13 cellular contexts compared by ENCODE assay signal in the genomic region with DNA sequence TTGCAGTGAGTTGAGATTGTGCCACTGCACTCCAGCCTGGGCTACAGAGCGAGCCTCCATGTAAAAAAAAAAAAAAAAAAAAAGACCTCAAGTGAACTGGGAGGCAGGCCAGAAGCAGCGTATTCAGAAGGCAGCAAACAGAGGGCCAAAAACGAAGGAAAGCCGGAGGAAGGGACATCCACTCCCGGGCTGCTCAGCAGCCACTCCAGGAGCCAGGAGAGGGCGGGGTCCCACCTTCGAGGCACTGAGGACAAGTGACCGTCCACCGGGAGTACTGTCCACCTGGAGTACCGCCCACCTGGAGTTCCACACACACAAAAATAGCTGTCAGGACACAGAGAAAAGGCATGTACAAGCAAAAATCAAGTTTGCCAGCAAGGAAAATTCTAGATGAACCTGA. TPM values are rescaled to one million over a fixed set of nuclear protein-coding genes. Genes with fewer than 3 reads are reported as not detected.
DNase-seq lines count a peak whose midpoint lies in the region; ATAC-seq and TF ChIP-seq lines count a peak whose summit lies in the region.
"Had no signal": no experiment of that assay in that cellular context is flagged by ENCODE, and none has a peak within 500 bp of the region (broad histone marks: within the 10 kb centered on the region; RNA-seq: fewer than 3 reads in every experiment).

No MANE protein-coding gene starts in this region.

- peaks cover 14% of the 10 kb centered on the region for H3K36me3 Mint-ChIP-seq in effector memory CD8-positive, alpha-beta T cell (ENCODE audit: insufficient read depth)

- DNase-seq in astrocyte of the hippocampus (ENCODE audit: low read depth, low spot score) = peak; percentile 37
- DNase-seq in left ventricle myocardium inferior = no peak
- DNase-seq in prostate gland (ENCODE audit: low spot score) = peak; percentile 58
- DNase-seq in GM19240 (ENCODE audit: insufficient read length, low spot score) = no peak
- no peak for DNase-seq in activated CD4-positive, alpha-beta T cell treated with anti-CD3 and anti-CD28 coated beads for 48 hours
- DNase-seq in effector memory CD8-positive, alpha-beta T cell = no peak
- DNase-seq: brain microvascular endothelial cell, IMR-90, NCI-H2029 treated with DMSO at 0.1 percent for 48 hours, OCI-M1 had no signal

- WGBS in prostate gland = 25% methylated on average over 10 of the region's 10 CpGs

- H3K9me3 ChIP-seq in left ventricle myocardium inferior (replicated peaks) (no peaks in the 10 kb centered on the region), prostate gland (no peaks in the 10 kb centered on the region)

- H3K27me3 ChIP-seq in left ventricle myocardium inferior (ENCODE audit: low read depth) (no peaks in the 10 kb centered on the region), prostate gland (replicated peaks; ENCODE audit: insufficient read depth) (no peaks in the 10 kb centered on the region)
- H3K27me3 ChIP-seq: brain microvascular endothelial cell had no signal

- TF ChIP-seq CTCF in C4-2B (conservative IDR thresholded peaks at IDR 0.05) = no peak
- TF ChIP-seq CTCF in left ventricle myocardium inferior (IDR thresholded peaks at IDR 0.05; ENCODE audit: borderline replicate concordance) = no peak
- TF ChIP-seq CTCF in prostate gland (IDR thresholded peaks at IDR 0.05) = no peak

- no peak overlapping the region for H3K4me3 Mint-ChIP-seq in effector memory CD8-positive, alpha-beta T cell
- H3K4me3 Mint-ChIP-seq: stimulated activated effector memory CD8-positive, alpha-beta T cell treated with anti-CD3 and anti-CD28 coated beads, Interleukin-12 subunit alpha, Interleukin-12 subunit beta, amount 100 ng/mL, for 72 hours had no signal

- H3K9me3 Mint-ChIP-seq in effector memory CD8-positive, alpha-beta T cell = no peaks in the 10 kb centered on the region
- H3K9me3 Mint-ChIP-seq: stimulated activated effector memory CD8-positive, alpha-beta T cell treated with anti-CD3 and anti-CD28 coated beads, Interleukin-12 subunit alpha, Interleukin-12 subunit beta, amount 100 ng/mL, for 72 hours had no signal

- peak overlapping the region; percentile 65 for H3K27ac ChIP-seq in C4-2B
- H3K27ac ChIP-seq in left ventricle myocardium inferior (replicated peaks) = peak overlapping the region; percentile 23
- H3K27ac ChIP-seq in prostate gland = peak overlapping the region; percentile 69
- H3K27ac ChIP-seq: brain microvascular endothelial cell had no signal

- ATAC-seq in effector memory CD8-positive, alpha-beta T cell (replicated peaks) = no peak
- ATAC-seq in HG03045 (IDR thresholded peaks at IDR 0.05; ENCODE audit: unreplicated experiment) = no peak

- H3K4me3 ChIP-seq in left ventricle myocardium inferior (no peak overlapping the region), prostate gland (no peak overlapping the region)

- H3K36me3 ChIP-seq in left ventricle myocardium inferior (peaks cover 7% of the 10 kb centered on the region), prostate gland (no peaks in the 10 kb centered on the region)
- H3K36me3 ChIP-seq: brain microvascular endothelial cell had no signal

- intact Hi-C loops in left ventricle myocardium inferior (cut with micrococcal nuclease) = no loop called here
- intact Hi-C loops in prostate gland (cut with DNase I) = no loop called here

- H3K27ac Mint-ChIP-seq in effector memory CD8-positive, alpha-beta T cell = peak overlapping the region in 1 of 2 donors; percentile 27

- H3K4me1 ChIP-seq in left ventricle myocardium inferior (peaks cover 86% of the 10 kb centered on the region), prostate gland (replicated peaks) (peaks cover 34% of the 10 kb centered on the region)

- no peak for TF ChIP-seq POLR2A in prostate gland (IDR thresholded peaks at IDR 0.05)

- no peaks in the 10 kb centered on the region for H3K27me3 Mint-ChIP-seq in effector memory CD8-positive, alpha-beta T cell

- H3K4me1 Mint-ChIP-seq in effector memory CD8-positive, alpha-beta T cell (ENCODE audit: low read depth in 2 of 2) = peaks cover 35 to 56% of the 10 kb centered on the region in 2 donors

RNA-seq across cellular contexts. Expression of gene TOLLIP, which starts 5.5 kb away (rescaled TPM):
- 51.9 TPM for total RNA-seq in left ventricle myocardium inferior
- total RNA-seq in prostate gland = 100 to 1,000 TPM in 1 of 2 donors, 10 to 100 TPM in 1; 72.8 to 161 TPM

Comparison
In these comparisons a context has a peak if more than half of its experiments do, and no peak if none do; other contexts are left out.
1. DNase-seq: peak in astrocyte of the hippocampus (single experiment) and prostate gland (single experiment); none in left ventricle myocardium inferior (single experiment), GM19240 (single experiment), activated CD4-positive, alpha-beta T cell treated with anti-CD3 and anti-CD28 coated beads for 48 hours (single experiment) and effector memory CD8-positive, alpha-beta T cell (0 of 3).
2. Peak in every context shown above with its lines, with median percentiles within 50 percentile points of each other: H3K27ac ChIP-seq.